ENCODE assay signal across 9 cellular contexts in the genomic region with DNA sequence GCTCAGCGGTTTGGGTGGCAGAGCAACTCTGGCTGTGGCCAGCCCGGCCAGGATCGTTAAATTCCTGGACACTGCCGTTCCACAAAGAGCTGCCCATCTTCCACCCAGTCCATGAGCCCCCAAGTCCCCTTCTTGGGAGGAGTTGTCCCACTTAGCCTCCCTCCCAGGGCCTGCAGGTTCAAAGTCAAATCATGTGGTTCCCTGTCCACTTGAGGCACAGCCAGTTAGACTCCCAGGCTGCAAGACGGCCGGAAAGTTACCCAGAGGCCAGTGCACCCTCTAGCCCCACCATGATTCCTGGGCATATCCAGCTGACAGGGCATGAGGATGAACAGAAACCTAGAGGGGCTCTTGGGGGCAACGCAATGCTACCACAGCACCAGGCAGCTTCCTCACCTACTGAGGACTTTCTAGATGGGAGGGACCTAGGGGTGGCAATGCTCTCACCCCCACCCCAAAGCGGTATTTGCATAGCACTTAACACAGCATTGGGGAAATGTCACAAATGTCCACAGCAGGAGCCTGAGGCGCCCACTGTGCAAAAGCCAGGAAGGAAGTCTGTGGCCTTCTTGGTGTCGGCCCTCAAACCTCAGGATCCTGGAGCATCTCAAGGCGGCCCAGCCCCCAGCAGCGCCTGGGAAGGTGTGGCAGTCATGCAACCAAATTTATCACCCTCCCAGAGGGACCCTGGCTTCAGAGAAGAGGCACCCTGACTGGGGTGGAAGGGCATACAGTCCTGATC. TPM values are rescaled to one million over a fixed set of nuclear protein-coding genes. Genes with fewer than 3 reads are reported as not detected.
DNase-seq lines count a peak whose midpoint lies in the region; ATAC-seq and TF ChIP-seq lines count a peak whose summit lies in the region.
"Had no signal": no experiment of that assay in that cellular context is flagged by ENCODE, and none has a peak within 500 bp of the region (broad histone marks: within the 10 kb centered on the region; RNA-seq: fewer than 3 reads in every experiment).

No MANE protein-coding gene starts in this region.

- H3K27me3 ChIP-seq in Peyer's patch, result peaks cover 0 to 6% of the 10 kb centered on the region in 2 donors

- H3K9me3 Mint-ChIP-seq in stimulated activated naive CD8-positive, alpha-beta T cell treated with anti-CD3 and anti-CD28 coated beads, Interleukin-15, Interleukin-2, amounts not matched to agents 100 ng/mL and 50 ng/mL, for 24 hours, result no peaks in the 10 kb centered on the region

- no peak for DNase-seq in stimulated activated naive CD8-positive, alpha-beta T cell treated with anti-CD3 and anti-CD28 coated beads, Interleukin-15, Interleukin-2, amounts not matched to agents 100 U/mL and 50 U/mL, for 24 hours
- peak; percentile 29 to 51 (median 45) for DNase-seq in Peyer's patch
- DNase-seq in Ammon's horn (ENCODE audit: low spot score), result no peak
- no peak for DNase-seq in GM19238 (ENCODE audit: insufficient read length, low spot score)
- DNase-seq in NCI-H2107 treated with DMSO at 0.1 percent for 48 hours (lab: John Stamatoyannopoulos, UW; ENCODE audit: unreplicated experiment), result no peak
- no peak for DNase-seq in left colon
- DNase-seq: central memory CD4-positive, alpha-beta T cell had no signal

- no peak overlapping the region for H3K27ac Mint-ChIP-seq in stimulated activated naive CD8-positive, alpha-beta T cell treated with anti-CD3 and anti-CD28 coated beads, Interleukin-15, Interleukin-2, amounts not matched to agents 100 ng/mL and 50 ng/mL, for 24 hours

- no peaks in the 10 kb centered on the region for H3K36me3 Mint-ChIP-seq in stimulated activated naive CD8-positive, alpha-beta T cell treated with anti-CD3 and anti-CD28 coated beads, Interleukin-15, Interleukin-2, amounts not matched to agents 100 ng/mL and 50 ng/mL, for 24 hours (ENCODE audit: low read depth)

- H3K4me1 Mint-ChIP-seq in stimulated activated naive CD8-positive, alpha-beta T cell treated with anti-CD3 and anti-CD28 coated beads, Interleukin-15, Interleukin-2, amounts not matched to agents 100 ng/mL and 50 ng/mL, for 24 hours (ENCODE audit: low read depth), result peaks cover 13% of the 10 kb centered on the region

- H3K36me3 ChIP-seq in Peyer's patch, result no peaks in the 10 kb centered on the region

- intact Hi-C loops in left colon (cut with DNase I, micrococcal nuclease), result no loop called here

- no peak for TF ChIP-seq CTCF in Peyer's patch (IDR thresholded peaks at IDR 0.05)

- H3K27me3 Mint-ChIP-seq in stimulated activated naive CD8-positive, alpha-beta T cell treated with anti-CD3 and anti-CD28 coated beads, Interleukin-15, Interleukin-2, amounts not matched to agents 100 ng/mL and 50 ng/mL, for 24 hours, result peaks cover 31% of the 10 kb centered on the region

- H3K4me3 ChIP-seq in Peyer's patch, result peak overlapping the region in 1 of 4 donors; percentile 63
- 0 out of 2 replicates have a peak overlapping the region, but pooled peaks have one; percentile 1 for H3K4me3 ChIP-seq in iPS-18c (ENCODE audit: insufficient read depth, low read depth, low read length)

- peak overlapping the region in 2 of 4 donors; percentile 5 to 87 for H3K27ac ChIP-seq in Peyer's patch

- H3K4me3 Mint-ChIP-seq in stimulated activated naive CD8-positive, alpha-beta T cell treated with anti-CD3 and anti-CD28 coated beads, Interleukin-15, Interleukin-2, amounts not matched to agents 100 ng/mL and 50 ng/mL, for 24 hours, result peak overlapping the region; percentile 51

- TF ChIP-seq POLR2A in Peyer's patch (IDR thresholded peaks at IDR 0.05), result no peak

- no peak for ATAC-seq in stimulated activated naive CD8-positive, alpha-beta T cell treated with anti-CD3 and anti-CD28 coated beads, Interleukin-15, Interleukin-2, amounts not matched to agents 100 U/mL and 50 U/mL, for 24 hours
- ATAC-seq in left colon, result no peak

- H3K4me1 ChIP-seq in Peyer's patch, result peaks cover 0 to 21% (median 13%) of the 10 kb centered on the region in 4 donors

- H3K9me3 ChIP-seq in Peyer's patch (no peaks in the 10 kb centered on the region), iPS-18c (ENCODE audit: control insufficient read depth, insufficient read depth, low read length) (no peaks in the 10 kb centered on the region)

RNA-seq across cellular contexts. Expression of a gene that starts 45.4 kb away (rescaled TPM):
- total RNA-seq in Peyer's patch, result 10 to 100 TPM in 1 of 4 donors, 1 to 10 TPM in 2, under 1 TPM in 1; 0.83 to 10.1 (median 6.5) TPM
- total RNA-seq in left colon, result under 1 TPM; 0.39 to 0.95 TPM

Comparison
In these comparisons a context has a peak if more than half of its experiments do, and no peak if none do; other contexts are left out.
1. DNase-seq: peak in Peyer's patch (3 of 3); none in stimulated activated naive CD8-positive, alpha-beta T cell treated with anti-CD3 and anti-CD28 coated beads, Interleukin-15, Interleukin-2, amounts not matched to agents 100 U/mL and 50 U/mL, for 24 hours (single experiment), Ammon's horn (single experiment), GM19238 (single experiment), NCI-H2107 treated with DMSO at 0.1 percent for 48 hours (single experiment) and left colon (0 of 2).